Comparison of ENCODE assay signal across 12 cellular contexts in genomic region chr12:120085920-120086319, GRCh38. TPM values are rescaled to one million over a fixed set of nuclear protein-coding genes. Genes with fewer than 3 reads are reported as not detected.
DNase-seq lines count a peak whose midpoint lies in the region; ATAC-seq, FAIRE-seq and TF ChIP-seq lines count a peak whose summit lies in the region.
"Had no signal": no experiment of that assay in that cellular context is flagged by ENCODE, and none has a peak within 500 bp of the region (broad histone marks: within the 10 kb centered on the region; RNA-seq: fewer than 3 reads in every experiment).

No MANE protein-coding gene starts in this region.

- no peak for DNase-seq in activated CD4-positive, alpha-beta T cell treated with anti-CD3 and anti-CD28 coated beads, Interleukin-2, amount 10 ng/mL, durations not matched to agents 24 days and 14 days
- no peak for DNase-seq in activated CD4-positive, alpha-beta T cell treated with anti-CD3 and anti-CD28 coated beads, Interleukin-2, amount 10 ng/mL, durations not matched to agents 7 days and 5 days
- DNase-seq in PC-9, result no peak
- peak in 1 of 2 experiments; percentile 23 for DNase-seq in H1 (ENCODE audit: low read depth in 1 of 2, low spot score in 2 of 2)
- no peak for DNase-seq in stimulated activated effector memory CD8-positive, alpha-beta T cell treated with anti-CD3 and anti-CD28 coated beads, Interleukin-12 subunit alpha, Interleukin-12 subunit beta, amount 100 ng/mL, for 72 hours (ENCODE audit: low spot score in 2 of 2)
- DNase-seq in NCI-H774 (lab: John Stamatoyannopoulos, UW), result no peak
- DNase-seq in UCSD-AML1 (lab: John Stamatoyannopoulos, UW; ENCODE audit: unreplicated experiment), result no peak
- no peak for DNase-seq in SK-N-SH
- DNase-seq: caudate nucleus, kidney, NCI-H1092 treated with DMSO at 0.1 percent for 48 hours had no signal

- H3K79me2 ChIP-seq in PC-9 (ENCODE audit: low read depth) (no peaks in the 10 kb centered on the region), H1 (ENCODE audit: control insufficient read depth in 1 of 2, insufficient read depth in 2 of 2, low read length in 2 of 2) (no peaks in the 10 kb centered on the region), SK-N-SH (ENCODE audit: insufficient read depth) (no peaks in the 10 kb centered on the region)

- 0 out of 2 replicates have a peak overlapping the region, but pooled peaks have one; percentile 39 for H2BK12ac ChIP-seq in H1 (ENCODE audit: low read depth, low read length)

- H3K9me2 ChIP-seq in PC-9 (ENCODE audit: insufficient read depth), result no peaks in the 10 kb centered on the region
- H3K9me2 ChIP-seq in SK-N-SH, result no peaks in the 10 kb centered on the region

- H2BK20ac ChIP-seq in H1 (ENCODE audit: low read length), result no peak overlapping the region

- peak overlapping the region; percentile 74; the same call in 1 of the 2 replicates for H3K4me2 ChIP-seq in PC-9
- peak overlapping the region; percentile 3 to 59 for H3K4me2 ChIP-seq in H1 (ENCODE audit: insufficient read depth in 1 of 2, low read depth in 2 of 2, low read length in 2 of 2)
- no peak overlapping the region for H3K4me2 ChIP-seq in SK-N-SH

- TF ChIP-seq EP300 in H1 (IDR thresholded peaks at IDR 0.05; ENCODE audit: borderline replicate concordance in 1 of 2, low read depth in 2 of 2, low read length in 2 of 2), result no peak
- no peak for TF ChIP-seq EP300 in SK-N-SH (IDR thresholded peaks at IDR 0.05; ENCODE audit: borderline replicate concordance in 1 of 2, low read depth in 1 of 2, low read length in 1 of 2)

- no peak overlapping the region for H3K14ac ChIP-seq in H1 (ENCODE audit: insufficient read length)

- no peak overlapping the region for H2BK15ac ChIP-seq in H1 (ENCODE audit: low read length)

- 0 out of 2 replicates have a peak overlapping the region, but pooled peaks have one; percentile 44 for H2BK5ac ChIP-seq in H1 (ENCODE audit: low read depth, low read length)

- no peaks in the 10 kb centered on the region for H3K79me1 ChIP-seq in H1 (ENCODE audit: low read depth, low read length)

- no peak overlapping the region for H3K4ac ChIP-seq in H1 (replicated peaks; ENCODE audit: insufficient read length, low read depth, low read length)

- H4K20me1 ChIP-seq in PC-9 (ENCODE audit: insufficient read depth), result no peaks in the 10 kb centered on the region
- no peaks in the 10 kb centered on the region for H4K20me1 ChIP-seq in H1 (replicated peaks in 1 of 2; ENCODE audit: control insufficient read depth in 1 of 2, insufficient read depth in 2 of 2, low read length in 2 of 2)
- H4K20me1 ChIP-seq in SK-N-SH (ENCODE audit: insufficient read depth), result no peaks in the 10 kb centered on the region

- no peak overlapping the region for H4K5ac ChIP-seq in H1 (ENCODE audit: insufficient read length, low read depth, low read length)

- TF ChIP-seq RAD21 in H1 (IDR thresholded peaks at IDR 0.05 in 1 of 2, conservative IDR thresholded peaks at IDR 0.05 in 1 of 2; ENCODE audit: low read depth in 2 of 2, low read length in 2 of 2), result no peak
- no peak for TF ChIP-seq RAD21 in SK-N-SH (IDR thresholded peaks at IDR 0.05; ENCODE audit: low read length)

- H3K4me3 Mint-ChIP-seq in activated CD4-positive, alpha-beta T cell treated with anti-CD3 and anti-CD28 coated beads, Interleukin-2, amount 10 ng/mL, durations not matched to agents 24 days and 14 days, result peak overlapping the region; percentile 78
- H3K4me3 Mint-ChIP-seq in activated CD4-positive, alpha-beta T cell treated with anti-CD3 and anti-CD28 coated beads, Interleukin-2, amount 10 ng/mL, durations not matched to agents 7 days and 5 days, result no peak overlapping the region
- peak overlapping the region; percentile 61 for H3K4me3 Mint-ChIP-seq in stimulated activated effector memory CD8-positive, alpha-beta T cell treated with anti-CD3 and anti-CD28 coated beads, Interleukin-12 subunit alpha, Interleukin-12 subunit beta, amount 100 ng/mL, for 72 hours

- peaks cover 10% of the 10 kb centered on the region; the same call in 1 of the 2 replicates for H3F3A ChIP-seq in PC-9 (ENCODE audit: insufficient read depth, low read depth)
- H3F3A ChIP-seq in SK-N-SH (replicated peaks; ENCODE audit: insufficient read depth), result peaks cover 7% of the 10 kb centered on the region

- BruUV-seq in PC-9 (replicated peaks; lab: Mats Ljungman, UMichigan), result no TSS peak

- intact Hi-C loops in activated CD4-positive, alpha-beta T cell treated with anti-CD3 and anti-CD28 coated beads, Interleukin-2, amount 10 ng/mL, durations not matched to agents 24 days and 14 days (cut with micrococcal nuclease), result loop anchor here (2.0 kb wide), 2 partner anchors 105 to 149 kb away; no protein-coding TSS in a partner anchor
- intact Hi-C loops in PC-9 (cut with micrococcal nuclease; ENCODE audit: unreplicated experiment), result loop anchor here (2.0 kb wide), 2 partner anchors 75 to 209 kb away; partner anchors contain the start of gene CIT

- H3K27me3 ChIP-seq in PC-9 (ENCODE audit: insufficient read depth, low read depth) (no peaks in the 10 kb centered on the region), H1 (replicated peaks in 1 of 4; ENCODE audit: control insufficient read depth in 3 of 4, extremely low read depth in 1 of 4, insufficient read depth in 3 of 4, low read length in 3 of 4) (no peaks in the 10 kb centered on the region), SK-N-SH (ENCODE audit: insufficient read depth) (no peaks in the 10 kb centered on the region)
- H3K27me3 ChIP-seq: tibial nerve had no signal

- H3K27me3 Mint-ChIP-seq in activated CD4-positive, alpha-beta T cell treated with anti-CD3 and anti-CD28 coated beads, Interleukin-2, amount 10 ng/mL, durations not matched to agents 24 days and 14 days, result peaks cover 2% of the 10 kb centered on the region
- no peaks in the 10 kb centered on the region for H3K27me3 Mint-ChIP-seq in activated CD4-positive, alpha-beta T cell treated with anti-CD3 and anti-CD28 coated beads, Interleukin-2, amount 10 ng/mL, durations not matched to agents 7 days and 5 days

- peaks cover 71% of the 10 kb centered on the region for H3K36me3 Mint-ChIP-seq in activated CD4-positive, alpha-beta T cell treated with anti-CD3 and anti-CD28 coated beads, Interleukin-2, amount 10 ng/mL, durations not matched to agents 24 days and 14 days (ENCODE audit: low read depth)
- peaks cover 34% of the 10 kb centered on the region for H3K36me3 Mint-ChIP-seq in activated CD4-positive, alpha-beta T cell treated with anti-CD3 and anti-CD28 coated beads, Interleukin-2, amount 10 ng/mL, durations not matched to agents 7 days and 5 days (ENCODE audit: low read depth)
- peaks cover 96% of the 10 kb centered on the region for H3K36me3 Mint-ChIP-seq in stimulated activated effector memory CD8-positive, alpha-beta T cell treated with anti-CD3 and anti-CD28 coated beads, Interleukin-12 subunit alpha, Interleukin-12 subunit beta, amount 100 ng/mL, for 72 hours

- no peak overlapping the region for H3K23ac ChIP-seq in H1 (ENCODE audit: insufficient read length)

- ATAC-seq in stimulated activated effector memory CD8-positive, alpha-beta T cell treated with anti-CD3 and anti-CD28 coated beads, Interleukin-12 subunit alpha, Interleukin-12 subunit beta, amount 100 ng/mL, for 72 hours, result no peak

- H3K23me2 ChIP-seq in H1 (ENCODE audit: low read depth, low read length), result peaks cover 4% of the 10 kb centered on the region; the same call in 1 of the 2 replicates

- H3K36me3 ChIP-seq in PC-9 (ENCODE audit: low read depth) (no peaks in the 10 kb centered on the region), H1 (ENCODE audit: control insufficient read depth in 2 of 4, insufficient read depth in 4 of 4, low read length in 3 of 4) (no peaks in the 10 kb centered on the region), SK-N-SH (replicated peaks in 1 of 2; ENCODE audit: control insufficient read depth in 1 of 2, insufficient read depth in 2 of 2, low read length in 1 of 2) (no peaks in the 10 kb centered on the region)
- H3K36me3 ChIP-seq: tibial nerve had no signal

- peaks cover 28% of the 10 kb centered on the region for H3K4me1 ChIP-seq in PC-9 (replicated peaks; ENCODE audit: insufficient read depth)
- H3K4me1 ChIP-seq in H1 (replicated peaks in 1 of 4; ENCODE audit: control insufficient read depth in 3 of 4, insufficient read depth in 4 of 4, low read length in 3 of 4), result peaks cover 9 to 21% (median 12%) of the 10 kb centered on the region in 4 experiments
- H3K4me1 ChIP-seq in SK-N-SH (ENCODE audit: control insufficient read depth in 1 of 2, insufficient read depth in 2 of 2, low read depth in 1 of 2, low read length in 1 of 2), result peaks cover 0 to 8% of the 10 kb centered on the region in 2 experiments; a peak in 1 of 4 replicates

- H2AFZ ChIP-seq in PC-9, result no peak overlapping the region
- H2AFZ ChIP-seq in H1 (ENCODE audit: low read length), result no peak overlapping the region
- H2AFZ ChIP-seq in SK-N-SH (ENCODE audit: low read depth), result no peak overlapping the region

- H2BK120ac ChIP-seq in H1 (replicated peaks; ENCODE audit: low read depth, low read length), result no peak overlapping the region

- TF ChIP-seq CTCF in PC-9 (conservative IDR thresholded peaks at IDR 0.05) (no peak), H1 (IDR thresholded peaks at IDR 0.05; ENCODE audit: control extremely low read depth in 1 of 3, insufficient read depth in 1 of 3, low read depth in 1 of 3, low read length in 3 of 3) (no peak), SK-N-SH (IDR thresholded peaks at IDR 0.05) (no peak)

- H3K27ac Mint-ChIP-seq in activated CD4-positive, alpha-beta T cell treated with anti-CD3 and anti-CD28 coated beads, Interleukin-2, amount 10 ng/mL, durations not matched to agents 24 days and 14 days, result peak overlapping the region; percentile 88
- H3K27ac Mint-ChIP-seq in activated CD4-positive, alpha-beta T cell treated with anti-CD3 and anti-CD28 coated beads, Interleukin-2, amount 10 ng/mL, durations not matched to agents 7 days and 5 days, result no peak overlapping the region
- H3K27ac Mint-ChIP-seq in stimulated activated effector memory CD8-positive, alpha-beta T cell treated with anti-CD3 and anti-CD28 coated beads, Interleukin-12 subunit alpha, Interleukin-12 subunit beta, amount 100 ng/mL, for 72 hours, result peak overlapping the region; percentile 56

- FAIRE-seq in H1 (lab: Jason Lieb, UNC), result no peak
- FAIRE-seq: kidney had no signal

- H3K4me1 Mint-ChIP-seq in activated CD4-positive, alpha-beta T cell treated with anti-CD3 and anti-CD28 coated beads, Interleukin-2, amount 10 ng/mL, durations not matched to agents 24 days and 14 days, result peaks cover 33% of the 10 kb centered on the region
- peaks cover 40% of the 10 kb centered on the region for H3K4me1 Mint-ChIP-seq in activated CD4-positive, alpha-beta T cell treated with anti-CD3 and anti-CD28 coated beads, Interleukin-2, amount 10 ng/mL, durations not matched to agents 7 days and 5 days
- H3K4me1 Mint-ChIP-seq in stimulated activated effector memory CD8-positive, alpha-beta T cell treated with anti-CD3 and anti-CD28 coated beads, Interleukin-12 subunit alpha, Interleukin-12 subunit beta, amount 100 ng/mL, for 72 hours, result peaks cover 23% of the 10 kb centered on the region

- no peak overlapping the region for H3K9ac ChIP-seq in H1 (replicated peaks in 1 of 4; ENCODE audit: extremely low read depth in 1 of 4, low read depth in 3 of 4, low read length in 3 of 4)
- H3K9ac ChIP-seq in SK-N-SH, result no peak overlapping the region

- no peak overlapping the region for H4K91ac ChIP-seq in H1 (replicated peaks; ENCODE audit: insufficient read length, low read length)

- H3K9me3 ChIP-seq in PC-9 (ENCODE audit: insufficient read depth, low read depth) (no peaks in the 10 kb centered on the region), H1 (ENCODE audit: insufficient read depth in 2 of 2, low read depth in 1 of 2, low read length in 1 of 2) (no peaks in the 10 kb centered on the region), SK-N-SH (no peaks in the 10 kb centered on the region)
- H3K9me3 ChIP-seq: tibial nerve had no signal

- WGBS in H1 (ENCODE audit: extremely low coverage in 1 of 2, insufficient coverage in 1 of 2, insufficient read length in 1 of 2, insufficient replicate concordance in 2 of 2, low coverage in 1 of 2, low lambda C conversion rate in 2 of 2, missing lambda C conversion rate in 1 of 2), 2 experiments, result 29% methylated on average over 1 of the region's 1 CpG; no CpG with 5 or more reads in 1 of the 2 experiments
- 84% methylated on average over 1 of the region's 1 CpG for WGBS in SK-N-SH (ENCODE audit: low lambda C conversion rate)

- H3K56ac ChIP-seq in H1 (replicated peaks; ENCODE audit: insufficient read length, low read depth, low read length), result no peak overlapping the region

- no peak overlapping the region for H4K8ac ChIP-seq in H1 (ENCODE audit: extremely low read depth, insufficient read depth, low read length)

- H3K9me3 Mint-ChIP-seq in activated CD4-positive, alpha-beta T cell treated with anti-CD3 and anti-CD28 coated beads, Interleukin-2, amount 10 ng/mL, durations not matched to agents 24 days and 14 days, result no peaks in the 10 kb centered on the region
- H3K9me3 Mint-ChIP-seq in activated CD4-positive, alpha-beta T cell treated with anti-CD3 and anti-CD28 coated beads, Interleukin-2, amount 10 ng/mL, durations not matched to agents 7 days and 5 days, result no peaks in the 10 kb centered on the region
- H3K9me3 Mint-ChIP-seq in stimulated activated effector memory CD8-positive, alpha-beta T cell treated with anti-CD3 and anti-CD28 coated beads, Interleukin-12 subunit alpha, Interleukin-12 subunit beta, amount 100 ng/mL, for 72 hours, result no peaks in the 10 kb centered on the region

- TF ChIP-seq POLR2A in H1 (IDR thresholded peaks at IDR 0.05; ENCODE audit: control extremely low read depth in 1 of 2, low read depth in 2 of 2, low read length in 2 of 2), result no peak

- CTCF ChIA-PET in activated CD4-positive, alpha-beta T cell treated with anti-CD3 and anti-CD28 coated beads, Interleukin-2, amount 10 ng/mL, durations not matched to agents 7 days and 5 days (lab: Charles Lee), result interaction anchor here (0.6 to 1.4 kb wide), 2 partner anchors 14 to 116 kb away, joined by 3 to 4 read pairs; no protein-coding TSS in a partner anchor
- CTCF ChIA-PET in PC-9 (lab: Charles Lee), result interaction anchor here (0.6 to 0.7 kb wide), 2 partner anchors 139 to 428 kb away, joined by 3 to 13 read pairs; no protein-coding TSS in a partner anchor
- CTCF ChIA-PET in H1 (lab: Charles Lee; ENCODE audit: partially characterized antibody), result interaction anchor here (0.8 kb wide), 3 partner anchors 24 to 98 kb away, joined by 3 read pairs; no protein-coding TSS in a partner anchor
- CTCF ChIA-PET in SK-N-SH (lab: Yijun Ruan, JAX), result interaction anchor here (1.8 kb wide), 1 partner anchor 17 kb away, joined by 8 read pairs; no protein-coding TSS in a partner anchor

- no peak overlapping the region for H2AK5ac ChIP-seq in H1 (ENCODE audit: low read depth, low read length)

- H3K27ac ChIP-seq in PC-9 (peak overlapping the region; percentile 76; the same call in 1 of the 2 replicates), H1 (ENCODE audit: low read depth, low read length) (0 out of 2 replicates have a peak overlapping the region, but pooled peaks have one; percentile 26), SK-N-SH (ENCODE audit: low read depth in 2 of 2, low read length in 1 of 2) (no peak overlapping the region)

- POLR2A ChIA-PET in activated CD4-positive, alpha-beta T cell treated with anti-CD3 and anti-CD28 coated beads, Interleukin-2, amount 10 ng/mL, durations not matched to agents 7 days and 5 days (lab: Charles Lee), result no interaction called here
- POLR2A ChIA-PET in PC-9 (lab: Charles Lee; ENCODE audit: unreplicated experiment), result no interaction called here
- POLR2A ChIA-PET in H1 (lab: Charles Lee; ENCODE audit: partially characterized antibody), result interaction anchor here (1.0 kb wide), 1 partner anchor 110 kb away, joined by 4 read pairs; no protein-coding TSS in a partner anchor
- POLR2A ChIA-PET in SK-N-SH (lab: Yijun Ruan, JAX), result no interaction called here

- H3K18ac ChIP-seq in H1 (ENCODE audit: extremely low read depth, low read length), result peak overlapping the region; percentile 71; the same call in 1 of the 2 replicates

- H3K4me3 ChIP-seq in PC-9 (no peak overlapping the region), H1 (ENCODE audit: extremely low read depth in 1 of 4, insufficient read depth in 2 of 4, low read depth in 3 of 4, low read length in 4 of 4) (peak overlapping the region in 1 of 4 experiments; percentile 42; a peak in 1 of 8 replicates), SK-N-SH (ENCODE audit: low read depth in 2 of 2, low read length in 1 of 2) (no peak overlapping the region)

RNA-seq across cellular contexts. Expression of gene RAB35, which starts 30.6 kb away (rescaled TPM):
- 82.0 and 83.3 TPM in 2 replicates for total RNA-seq in activated CD4-positive, alpha-beta T cell treated with anti-CD3 and anti-CD28 coated beads, Interleukin-2, amount 10 ng/mL, durations not matched to agents 24 days and 14 days
- total RNA-seq in activated CD4-positive, alpha-beta T cell treated with anti-CD3 and anti-CD28 coated beads, Interleukin-2, amount 10 ng/mL, durations not matched to agents 7 days and 5 days, result 10 to 100 TPM; 76.5 TPM
- total RNA-seq in PC-9 (2021), result 48.6 and 52.0 TPM in 2 replicates
- 39.0 and 45.7 TPM in 2 replicates for total RNA-seq in H1 (2021; fragmentation: NEBNext Ultra II Directional; extraction: Animal tissue kit (Norgen Biotek cat#: 25700))
- polyA plus RNA-seq in H1 (2011; rRNA removed), result 33.4 and 45.8 TPM in 2 replicates
- polyA plus RNA-seq in H1 (2011; cell fraction: cytosol; rRNA removed), result 29.0 TPM
- polyA plus RNA-seq in H1 (2011; cell fraction: nucleus; rRNA removed), result 37.5 TPM
- polyA plus RNA-seq in H1 (2012, experiment 1 of 2), result 35.9 to 43.8 TPM (median 40.9 TPM) in 4 replicates
- 38.3 TPM for polyA plus RNA-seq in H1 (2012, experiment 2 of 2)
- polyA plus RNA-seq in H1 (2013, experiment 1 of 2), result 27.7 TPM
- 29.3 TPM for polyA plus RNA-seq in H1 (2013, experiment 2 of 2)
- 34.0 and 46.0 TPM in 2 replicates for polyA minus RNA-seq in H1 (2011; rRNA and poly(A)+ RNA removed)
- polyA minus RNA-seq in H1 (2011; cell fraction: cytosol; rRNA and poly(A)+ RNA removed), result 16.2 TPM
- polyA minus RNA-seq in H1 (2011; cell fraction: nucleus; rRNA and poly(A)+ RNA removed), result 12.0 TPM
- polyA plus RNA-seq in SK-N-SH (2012; rRNA removed), result 41.8 and 45.3 TPM in 2 replicates
- polyA plus RNA-seq in SK-N-SH (2012; cell fraction: cytosol; rRNA removed), result 31.1 and 37.3 TPM in 2 replicates
- 50.4 and 51.7 TPM in 2 replicates for polyA plus RNA-seq in SK-N-SH (2012; cell fraction: nucleus; rRNA removed)

Comparison
In these comparisons a context has a peak if more than half of its experiments do, and no peak if none do; other contexts are left out.
1. H3K27ac ChIP-seq: peak in PC-9 (single experiment) and H1 (single experiment); none in SK-N-SH (0 of 2).